ENCODE assay signal across 1 cellular context in the genomic region with DNA sequence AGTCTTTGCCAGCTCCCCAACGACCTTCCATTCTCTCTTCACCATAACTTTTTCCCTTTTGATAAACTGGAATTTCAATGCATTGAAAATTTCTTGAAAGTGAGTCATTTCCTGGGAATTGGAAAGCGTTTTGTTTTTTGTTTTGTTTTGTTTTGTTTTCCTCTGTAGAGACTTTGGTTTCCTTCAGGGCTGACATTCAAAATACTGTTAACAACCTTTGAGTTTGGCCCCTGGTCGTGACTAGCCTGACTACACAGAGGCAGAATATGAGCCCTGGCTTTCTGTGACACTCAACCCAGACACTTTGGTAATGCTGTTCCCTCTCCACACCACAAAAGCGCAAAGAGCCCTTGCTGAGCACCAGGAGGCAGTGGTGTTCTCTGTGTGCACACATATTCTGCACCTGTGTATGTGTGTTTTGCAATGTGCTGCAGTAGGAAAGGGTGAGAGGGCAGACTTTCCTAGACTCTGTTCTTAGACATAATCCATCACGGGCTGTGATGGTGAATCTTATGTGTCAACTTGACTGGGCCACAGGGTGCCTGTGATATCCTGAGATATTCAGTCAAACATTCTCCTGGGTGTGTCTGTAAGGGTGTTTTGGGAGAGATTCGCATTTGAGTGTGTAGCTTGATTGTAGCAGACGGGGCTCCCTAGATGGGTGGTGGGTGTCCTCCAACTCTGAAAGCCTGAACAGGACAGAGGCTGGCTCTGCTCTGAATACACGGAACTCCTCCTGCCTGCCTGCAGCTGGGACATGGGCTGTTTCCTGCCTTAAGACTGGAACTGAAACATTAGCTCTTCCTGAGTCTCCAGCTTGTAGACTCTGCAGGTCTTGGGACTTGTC.
TF ChIP-seq lines count a peak whose summit lies in the region.

No MANE protein-coding gene starts in this region.

TF ChIP-seq in K562, 482 proteins besides CTCF, POLR2A, EP300 and RAD21 (continued from another document):
- TF ChIP-seq, protein P1, sequence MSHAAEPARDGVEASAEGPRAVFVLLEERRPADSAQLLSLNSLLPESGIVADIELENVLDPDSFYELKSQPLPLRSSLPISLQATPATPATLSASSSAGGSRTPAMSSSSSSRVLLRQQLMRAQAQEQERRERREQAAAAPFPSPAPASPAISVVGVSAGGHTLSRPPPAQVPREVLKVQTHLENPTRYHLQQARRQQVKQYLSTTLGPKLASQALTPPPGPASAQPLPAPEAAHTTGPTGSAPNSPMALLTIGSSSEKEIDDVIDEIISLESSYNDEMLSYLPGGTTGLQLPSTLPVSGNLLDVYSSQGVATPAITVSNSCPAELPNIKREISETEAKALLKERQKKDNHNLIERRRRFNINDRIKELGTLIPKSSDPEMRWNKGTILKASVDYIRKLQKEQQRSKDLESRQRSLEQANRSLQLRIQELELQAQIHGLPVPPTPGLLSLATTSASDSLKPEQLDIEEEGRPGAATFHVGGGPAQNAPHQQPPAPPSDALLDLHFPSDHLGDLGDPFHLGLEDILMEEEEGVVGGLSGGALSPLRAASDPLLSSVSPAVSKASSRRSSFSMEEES (CRISPR knock-in tag; IDR thresholded peaks at IDR 0.05): no peak
- TF ChIP-seq, protein P2, sequence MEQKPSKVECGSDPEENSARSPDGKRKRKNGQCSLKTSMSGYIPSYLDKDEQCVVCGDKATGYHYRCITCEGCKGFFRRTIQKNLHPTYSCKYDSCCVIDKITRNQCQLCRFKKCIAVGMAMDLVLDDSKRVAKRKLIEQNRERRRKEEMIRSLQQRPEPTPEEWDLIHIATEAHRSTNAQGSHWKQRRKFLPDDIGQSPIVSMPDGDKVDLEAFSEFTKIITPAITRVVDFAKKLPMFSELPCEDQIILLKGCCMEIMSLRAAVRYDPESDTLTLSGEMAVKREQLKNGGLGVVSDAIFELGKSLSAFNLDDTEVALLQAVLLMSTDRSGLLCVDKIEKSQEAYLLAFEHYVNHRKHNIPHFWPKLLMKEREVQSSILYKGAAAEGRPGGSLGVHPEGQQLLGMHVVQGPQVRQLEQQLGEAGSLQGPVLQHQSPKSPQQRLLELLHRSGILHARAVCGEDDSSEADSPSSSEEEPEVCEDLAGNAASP (IDR thresholded peaks at IDR 0.05): no peak
- no peak for TF ChIP-seq ZNF778 (CRISPR knock-in tag; IDR thresholded peaks at IDR 0.05)
- TF ChIP-seq NRF1 (conservative IDR thresholded peaks at IDR 0.05 in 1 of 2, IDR thresholded peaks at IDR 0.05 in 1 of 2): no peak
- TF ChIP-seq, protein P3, sequence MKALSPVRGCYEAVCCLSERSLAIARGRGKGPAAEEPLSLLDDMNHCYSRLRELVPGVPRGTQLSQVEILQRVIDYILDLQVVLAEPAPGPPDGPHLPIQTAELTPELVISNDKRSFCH (CRISPR knock-in tag; IDR thresholded peaks at IDR 0.05): no peak
- TF ChIP-seq, protein P3 (tag; IDR thresholded peaks at IDR 0.05): 0 out of 2 replicates have a peak, but pooled peaks have one; percentile 32
- TF ChIP-seq COPS2 (conservative IDR thresholded peaks at IDR 0.05): no peak
